In genomic region chr3:196244166-196244565, GRCh38 we compare ENCODE assay signal across 14 cellular contexts. TPM values are rescaled to one million over a fixed set of nuclear protein-coding genes. Genes with fewer than 3 reads are reported as not detected.
"Had no signal": no experiment of that assay in that cellular context is flagged by ENCODE, and none has a peak within 500 bp of the region (broad histone marks: within the 10 kb centered on the region; RNA-seq: fewer than 3 reads in every experiment).

No MANE protein-coding gene starts in this region.

RNA-seq across cellular contexts. Expression of gene SLC51A, which starts 27.8 kb away (rescaled TPM):
- total RNA-seq: activated B cell treated with CpG ODN at 0.5 μM for 24 hours; activated CD4-positive, alpha-beta memory T cell treated with anti-CD3 and anti-CD28 coated beads for 36 hours; activated CD4-positive, alpha-beta memory T cell treated with anti-CD3 and anti-CD28 coated beads, Interleukin-2, amount 10 ng/mL, durations not matched to agents 7 days and 5 days; activated CD4-positive, alpha-beta T cell treated with anti-CD3 and anti-CD28 coated beads for 36 hours; activated CD4-positive, alpha-beta T cell treated with anti-CD3 and anti-CD28 coated beads, Interleukin-2, amount 10 ng/mL, durations not matched to agents 24 days and 14 days; activated CD4-positive, alpha-beta T cell treated with anti-CD3 and anti-CD28 coated beads, Interleukin-2, amount 10 ng/mL, durations not matched to agents 7 days and 5 days; activated CD8-positive, alpha-beta memory T cell treated with anti-CD3 and anti-CD28 coated beads for 36 hours; activated CD8-positive, alpha-beta memory T cell treated with anti-CD3 and anti-CD28 coated beads, Interleukin-2, amount 10 ng/mL, durations not matched to agents 7 days and 5 days; activated CD8-positive, alpha-beta T cell treated with anti-CD3 and anti-CD28 coated beads for 36 hours; activated CD8-positive, alpha-beta T cell treated with anti-CD3 and anti-CD28 coated beads, Interleukin-2, amount 10 ng/mL, durations not matched to agents 7 days and 5 days; T-cell; T-helper 1 cell treated with Interleukin-12 subunit alpha and Interleukin-12 subunit beta and Interleukin-4 antibody, amounts not matched to agents 30 ng/mL and 1 ng/mL, for 36 hours; T-helper 17 cell; T-helper 2 cell treated with Interferon-gamma antibody and Interleukin-4, amounts not matched to agents 100 ng/mL and 5 ng/mL, for 36 hours had no signal

RNA-seq across cellular contexts. Expression of gene ZDHHC19, which starts 33.0 kb away (rescaled TPM):
- total RNA-seq: activated CD4-positive, alpha-beta T cell treated with anti-CD3 and anti-CD28 coated beads for 36 hours; activated CD4-positive, alpha-beta T cell treated with anti-CD3 and anti-CD28 coated beads, Interleukin-2, amount 10 ng/mL, durations not matched to agents 24 days and 14 days; activated CD4-positive, alpha-beta T cell treated with anti-CD3 and anti-CD28 coated beads, Interleukin-2, amount 10 ng/mL, durations not matched to agents 7 days and 5 days; activated CD8-positive, alpha-beta memory T cell treated with anti-CD3 and anti-CD28 coated beads for 36 hours; activated CD8-positive, alpha-beta memory T cell treated with anti-CD3 and anti-CD28 coated beads, Interleukin-2, amount 10 ng/mL, durations not matched to agents 7 days and 5 days; activated CD8-positive, alpha-beta T cell treated with anti-CD3 and anti-CD28 coated beads for 36 hours; activated CD8-positive, alpha-beta T cell treated with anti-CD3 and anti-CD28 coated beads, Interleukin-2, amount 10 ng/mL, durations not matched to agents 7 days and 5 days; T-helper 1 cell treated with Interleukin-12 subunit alpha and Interleukin-12 subunit beta and Interleukin-4 antibody, amounts not matched to agents 30 ng/mL and 1 ng/mL, for 36 hours; T-helper 17 cell; T-helper 2 cell treated with Interferon-gamma antibody and Interleukin-4, amounts not matched to agents 100 ng/mL and 5 ng/mL, for 36 hours had no signal
